20 cellular contexts compared by ENCODE assay signal in genomic region chr1:33500547-33500946, GRCh38. TPM values are rescaled to one million over a fixed set of nuclear protein-coding genes. Genes with fewer than 3 reads are reported as not detected.
A peak's percentile ranks its signal among the peaks of the same experiment; 100 is the strongest.
DNase-seq lines count a peak whose midpoint lies in the region; ATAC-seq, FAIRE-seq and TF ChIP-seq lines count a peak whose summit lies in the region.
"Had no signal": no experiment of that assay in that cellular context is flagged by ENCODE, and none has a peak within 500 bp of the region (broad histone marks: within the 10 kb centered on the region; RNA-seq: fewer than 3 reads in every experiment).

No MANE protein-coding gene starts in this region.

- no peaks in the 10 kb centered on the region for H3K9me1 ChIP-seq in K562 (ENCODE audit: control insufficient read depth, insufficient read depth, low read length)

- H3K27me3 Mint-ChIP-seq in natural killer cell treated with Interleukin-12 subunit alpha and Interleukin-12 subunit beta and Interleukin-15 and Interleukin-18, amount 100 ng/mL, for 72 hours = peaks cover 0 to 2% of the 10 kb centered on the region in 2 donors
- no peaks in the 10 kb centered on the region for H3K27me3 Mint-ChIP-seq in stimulated activated naive B cell treated with anti-CD40 and anti-IgM and Interleukin-4, amounts not matched to agents 10 μg/mL and 1 μg/mL and 100 μg/mL, for 72 hours
- H3K27me3 Mint-ChIP-seq: activated CD4-positive, alpha-beta memory T cell treated with anti-CD3 and anti-CD28 coated beads, Interleukin-2, amount 10 ng/mL, durations not matched to agents 7 days and 5 days; activated naive CD8-positive, alpha-beta T cell treated with anti-CD3 and anti-CD28 coated beads for 36 hours; B cell; effector memory CD8-positive, alpha-beta T cell had no signal

- intact Hi-C loops in K562 (cut with micrococcal nuclease) = no loop called here
- intact Hi-C loops in head of caudate nucleus (cut with DNase I) = no loop called here

- no peaks in the 10 kb centered on the region for H3K4me1 ChIP-seq in K562 (replicated peaks in 1 of 2; ENCODE audit: control insufficient read depth in 2 of 2, insufficient read depth in 2 of 2, low read length in 2 of 2)
- H3K4me1 ChIP-seq: gastroesophageal sphincter, lower lobe of right lung, thyroid gland had no signal

- H3K79me2 ChIP-seq in K562 (ENCODE audit: control insufficient read depth, insufficient read depth, low read length) = no peaks in the 10 kb centered on the region

- TF ChIP-seq RAD21 in K562 (CRISPR knock-in tag; conservative IDR thresholded peaks at IDR 0.05 in 1 of 2, IDR thresholded peaks at IDR 0.05 in 1 of 2) = no peak

- H3K36me3 ChIP-seq in K562 (ENCODE audit: control insufficient read depth, insufficient read depth, low read length) = no peaks in the 10 kb centered on the region
- H3K36me3 ChIP-seq: lower lobe of right lung, thyroid gland had no signal

- H4K20me1 ChIP-seq in K562 (replicated peaks; ENCODE audit: control insufficient read depth, insufficient read depth, low read length) = no peaks in the 10 kb centered on the region

- no peaks in the 10 kb centered on the region for H3K4me1 Mint-ChIP-seq in natural killer cell treated with Interleukin-12 subunit alpha and Interleukin-12 subunit beta and Interleukin-15 and Interleukin-18, amount 100 ng/mL, for 72 hours (ENCODE audit: low read depth in 2 of 2)
- peaks cover 3 to 14% of the 10 kb centered on the region in 2 donors for H3K4me1 Mint-ChIP-seq in stimulated activated naive B cell treated with anti-CD40 and anti-IgM and Interleukin-4, amounts not matched to agents 10 μg/mL and 1 μg/mL and 100 μg/mL, for 72 hours
- H3K4me1 Mint-ChIP-seq: activated CD4-positive, alpha-beta memory T cell treated with anti-CD3 and anti-CD28 coated beads, Interleukin-2, amount 10 ng/mL, durations not matched to agents 7 days and 5 days; activated naive CD8-positive, alpha-beta T cell treated with anti-CD3 and anti-CD28 coated beads for 36 hours; immature natural killer cell had no signal

- FAIRE-seq in K562 (lab: Jason Lieb, UNC) = no peak

- ATAC-seq in K562 = 0 out of 3 replicates have a peak, but pooled peaks have one; percentile 54
- no peak for ATAC-seq in natural killer cell treated with Interleukin-12 subunit alpha and Interleukin-12 subunit beta and Interleukin-15 and Interleukin-18, amount 100 ng/mL, for 72 hours
- no peak for ATAC-seq in stimulated activated naive B cell treated with anti-CD40 and anti-IgM and Interleukin-4, amounts not matched to agents 10 μg/mL and 1 μg/mL and 100 μg/mL, for 72 hours (replicated peaks)
- ATAC-seq: activated T-cell treated with anti-CD3 and anti-CD28 coated beads, Interleukin-2, amount 50 U/mL, for 4 hours; effector memory CD8-positive, alpha-beta T cell; gastroesophageal sphincter; lower lobe of right lung had no signal

- H3K9me3 Mint-ChIP-seq in natural killer cell treated with Interleukin-12 subunit alpha and Interleukin-12 subunit beta and Interleukin-15 and Interleukin-18, amount 100 ng/mL, for 72 hours = no peaks in the 10 kb centered on the region
- peaks cover 8 to 10% of the 10 kb centered on the region in 2 donors for H3K9me3 Mint-ChIP-seq in stimulated activated naive B cell treated with anti-CD40 and anti-IgM and Interleukin-4, amounts not matched to agents 10 μg/mL and 1 μg/mL and 100 μg/mL, for 72 hours

- DNase-seq in HT1080 (ENCODE audit: low read depth) (peak; percentile 26), K562 (ENCODE audit: extremely low read depth in 1 of 4, low spot score in 3 of 4) (peak in 2 of 4 experiments; percentile 10 to 26), iPS-NIHi7 (ENCODE audit: extremely low spot score) (peak; percentile 51), head of caudate nucleus (no peak)
- no peak for DNase-seq in natural killer cell treated with Interleukin-12 subunit alpha and Interleukin-12 subunit beta and Interleukin-15 and Interleukin-18, amount 100 ng/mL, for 72 hours (ENCODE audit: low spot score)
- no peak for DNase-seq in stimulated activated naive B cell treated with anti-CD40 and anti-IgM and Interleukin-4, amounts not matched to agents 10 μg/mL and 1 μg/mL and 100 μg/mL, for 72 hours
- no peak for DNase-seq in central memory CD4-positive, alpha-beta T cell
- DNase-seq: activated CD4-positive, alpha-beta memory T cell treated with anti-CD3 and anti-CD28 coated beads, Interleukin-2, amount 10 ng/mL, durations not matched to agents 7 days and 5 days; activated naive CD8-positive, alpha-beta T cell treated with anti-CD3 and anti-CD28 coated beads for 36 hours; activated T-cell treated with anti-CD3 and anti-CD28 coated beads, Interleukin-2, amount 50 U/mL, for 4 hours; effector memory CD8-positive, alpha-beta T cell; immature natural killer cell; lower lobe of right lung; NCI-H187; NCI-H510A; posterior cingulate gyrus; thyroid gland had no signal

- POLR2A ChIA-PET in K562 (lab: Yijun Ruan, JAX) = interaction anchor here (0.6 kb wide), 1 partner anchor 388 kb away, joined by 3 read pairs; no protein-coding TSS in a partner anchor

- H3K27me3 ChIP-seq in K562 (ENCODE audit: control insufficient read depth in 2 of 2, insufficient read depth in 2 of 2, low read length in 2 of 2) = no peaks in the 10 kb centered on the region
- H3K27me3 ChIP-seq: gastroesophageal sphincter, thyroid gland had no signal

- peaks cover 12% of the 10 kb centered on the region for H3K36me3 Mint-ChIP-seq in natural killer cell treated with Interleukin-12 subunit alpha and Interleukin-12 subunit beta and Interleukin-15 and Interleukin-18, amount 100 ng/mL, for 72 hours
- H3K36me3 Mint-ChIP-seq in stimulated activated naive B cell treated with anti-CD40 and anti-IgM and Interleukin-4, amounts not matched to agents 10 μg/mL and 1 μg/mL and 100 μg/mL, for 72 hours = peaks cover 11 to 12% of the 10 kb centered on the region in 2 donors

- no peak overlapping the region for H2AFZ ChIP-seq in K562 (ENCODE audit: low read depth, low read length)

- H3K27ac Mint-ChIP-seq in natural killer cell treated with Interleukin-12 subunit alpha and Interleukin-12 subunit beta and Interleukin-15 and Interleukin-18, amount 100 ng/mL, for 72 hours = no peak overlapping the region
- H3K27ac Mint-ChIP-seq in stimulated activated naive B cell treated with anti-CD40 and anti-IgM and Interleukin-4, amounts not matched to agents 10 μg/mL and 1 μg/mL and 100 μg/mL, for 72 hours = no peak overlapping the region
- H3K27ac Mint-ChIP-seq: activated CD4-positive, alpha-beta memory T cell treated with anti-CD3 and anti-CD28 coated beads, Interleukin-2, amount 10 ng/mL, durations not matched to agents 7 days and 5 days; activated naive CD8-positive, alpha-beta T cell treated with anti-CD3 and anti-CD28 coated beads for 36 hours; B cell; effector memory CD8-positive, alpha-beta T cell; immature natural killer cell had no signal

- H3K27ac ChIP-seq in C4-2B (no peak overlapping the region), K562 (ENCODE audit: extremely low read depth, low read depth, low read length) (no peak overlapping the region)
- H3K27ac ChIP-seq: gastroesophageal sphincter, lower lobe of right lung, thyroid gland had no signal

- TF ChIP-seq EP300 in K562 (IDR thresholded peaks at IDR 0.05; ENCODE audit: low read length) = no peak

- TF ChIP-seq CTCF in C4-2B (conservative IDR thresholded peaks at IDR 0.05) = peak; percentile 26
- TF ChIP-seq CTCF in K562 (IDR thresholded peaks at IDR 0.05 in 2 of 3, conservative IDR thresholded peaks at IDR 0.05 in 1 of 3; ENCODE audit: insufficient read depth in 2 of 3, low read depth in 1 of 3, low read length in 3 of 3) = peak; percentile 18 to 43 (median 42); a peak in 4 of 6 replicates

- 2% methylated on average over 4 of the region's 4 CpGs for whole genome bisulfite sequencing in K562 (ENCODE audit: insufficient coverage, low coverage, missing lambda C conversion rate)

- no TSS peak for BruUV-seq in K562 (replicated peaks; lab: Mats Ljungman, UMichigan)

- in situ Hi-C loops in K562 (cut with MboI) = no loop called here

- H3K9ac ChIP-seq in K562 (ENCODE audit: insufficient read depth in 1 of 2, low read depth in 2 of 2, low read length in 2 of 2) = no peak overlapping the region

- no peak overlapping the region for H3K4me3 Mint-ChIP-seq in natural killer cell treated with Interleukin-12 subunit alpha and Interleukin-12 subunit beta and Interleukin-15 and Interleukin-18, amount 100 ng/mL, for 72 hours
- H3K4me3 Mint-ChIP-seq in stimulated activated naive B cell treated with anti-CD40 and anti-IgM and Interleukin-4, amounts not matched to agents 10 μg/mL and 1 μg/mL and 100 μg/mL, for 72 hours = no peak overlapping the region
- H3K4me3 Mint-ChIP-seq: activated CD4-positive, alpha-beta memory T cell treated with anti-CD3 and anti-CD28 coated beads, Interleukin-2, amount 10 ng/mL, durations not matched to agents 7 days and 5 days; activated naive CD8-positive, alpha-beta T cell treated with anti-CD3 and anti-CD28 coated beads for 36 hours; activated T-cell treated with anti-CD3 and anti-CD28 coated beads, Interleukin-2, amount 50 U/mL, for 4 hours; B cell; effector memory CD8-positive, alpha-beta T cell; immature natural killer cell had no signal

- H3K4me3 ChIP-seq in K562 = no peak overlapping the region
- H3K4me3 ChIP-seq: gastroesophageal sphincter, lower lobe of right lung, thyroid gland had no signal

- CTCF ChIA-PET in K562 (lab: Yijun Ruan, JAX; ENCODE audit: low intra/inter-chr PET ratio) = no interaction called here

- no peak for TF ChIP-seq POLR2A in K562 (conservative IDR thresholded peaks at IDR 0.05)

- H3K4me2 ChIP-seq in K562 (ENCODE audit: insufficient read depth, low read length) = no peak overlapping the region

- no peaks in the 10 kb centered on the region for H3K9me3 ChIP-seq in K562 (replicated peaks; ENCODE audit: control insufficient read depth, insufficient read depth, low read depth, low read length)
- H3K9me3 ChIP-seq: thyroid gland had no signal

RNA-seq across cellular contexts. Expression of gene ZSCAN20, which starts 28.1 kb away (rescaled TPM):
- 3.0 and 5.8 TPM in 2 replicates for total RNA-seq in HT1080 (2014; rRNA removed; shearing (Covaris generic))
- 1.9 and 2.2 TPM in 2 replicates for polyA plus RNA-seq in HT1080 (2015; cell fraction: cytosol; rRNA removed)
- 6.1 and 7.5 TPM in 2 replicates for polyA plus RNA-seq in HT1080 (2015; cell fraction: nucleus; rRNA removed)
- total RNA-seq in K562 (2011; cell fraction: chromatin; rRNA removed; ENCODE audit: low replicate concordance) = 3.8 and 4.1 TPM in 2 replicates
- 2.5 and 4.3 TPM in 2 replicates for total RNA-seq in K562 (2011; cell fraction: nucleolus; rRNA removed)
- total RNA-seq in K562 (2011; cell fraction: nucleoplasm; rRNA removed) = 2.8 and 2.9 TPM in 2 replicates
- total RNA-seq in K562 (2014; rRNA removed) (2.2 and 2.5 TPM in 2 replicates), K562 (2014; rRNA removed; fragmentation: Illumina TruSeq; extraction: Trizol) (2.8 and 3.0 TPM in 2 replicates), K562 (2015; rRNA removed; fragmentation: Illumina TruSeq; extraction: Trizol) (3.3 and 3.6 TPM in 2 replicates), K562 (2021) (2.5 and 2.6 TPM in 2 replicates)
- polyA plus RNA-seq in K562 (2011; rRNA removed) (0.80 and 1.7 TPM in 2 replicates), K562 (2014; fragmentation: Illumina TruSeq; extraction: Trizol) (2.0 TPM in 2 replicates), K562 (2014; fragmentation: Nextera tagmentation; extraction: Ambion mirVana) (under 1 TPM; 0.36 to 0.58 TPM), K562 (2014; rRNA removed) (1.4 and 1.8 TPM in 2 replicates)
- 0.38 and 0.75 TPM in 2 replicates for polyA plus RNA-seq in K562 (2011; cell fraction: cytosol; rRNA removed)
- 1.0 and 1.9 TPM in 2 replicates for polyA plus RNA-seq in K562 (2011; cell fraction: nucleus; rRNA removed)
- polyA plus RNA-seq in K562 (2012) = 1.8 and 1.9 TPM in 2 replicates
- 1.4 and 2.5 TPM in 2 replicates for polyA minus RNA-seq in K562 (2011; rRNA and poly(A)+ RNA removed)
- polyA minus RNA-seq in K562 (2011; cell fraction: cytosol; rRNA and poly(A)+ RNA removed) = 0.76 and 1.6 TPM in 2 replicates
- polyA minus RNA-seq in K562 (2011; cell fraction: nucleus; rRNA and poly(A)+ RNA removed) = 2.4 and 2.6 TPM in 2 replicates
- total RNA-seq in natural killer cell treated with Interleukin-12 subunit alpha and Interleukin-12 subunit beta and Interleukin-15 and Interleukin-18, amount 100 ng/mL, for 72 hours = 1 to 10 TPM; 4.9 to 6.2 TPM

Comparison
In these comparisons a context has a peak if more than half of its experiments do, and no peak if none do; other contexts are left out.
1. DNase-seq: peak in HT1080 (single experiment) and iPS-NIHi7 (single experiment); none in natural killer cell treated with Interleukin-12 subunit alpha and Interleukin-12 subunit beta and Interleukin-15 and Interleukin-18, amount 100 ng/mL, for 72 hours (single experiment), stimulated activated naive B cell treated with anti-CD40 and anti-IgM and Interleukin-4, amounts not matched to agents 10 μg/mL and 1 μg/mL and 100 μg/mL, for 72 hours (single experiment), central memory CD4-positive, alpha-beta T cell (single experiment) and head of caudate nucleus (0 of 42).